Comparison of ENCODE assay signal across 8 cellular contexts in genomic region chr15:31197497-31198414, GRCh38.
DNase-seq lines count a peak whose midpoint lies in the region; ATAC-seq and TF ChIP-seq lines count a peak whose summit lies in the region.

No MANE protein-coding gene starts in this region.

- no peak for ATAC-seq in CD4-positive, alpha-beta T cell (ENCODE audit: poor library complexity)
- ATAC-seq in activated CD4-positive, CD25-positive, alpha-beta regulatory T cell treated with anti-CD3 and anti-CD28 coated beads, Interleukin-2, amount 50 U/mL, for 24 hours: peak; percentile 17 to 38
- no peak for ATAC-seq in HG03108 (IDR thresholded peaks at IDR 0.05; ENCODE audit: unreplicated experiment)

- POLR2A ChIA-PET in CD4-positive, alpha-beta T cell (lab: Charles Lee): no interaction called here
- POLR2A ChIA-PET in HEK293T (lab: Yijun Ruan, JAX): no interaction called here

- 55% methylated on average over 15 of the region's 15 CpGs for WGBS in esophagus muscularis mucosa

- H3K9me3 Mint-ChIP-seq in CD4-positive, alpha-beta T cell: no peaks in the 10 kb centered on the region

- intact Hi-C loops in CD4-positive, alpha-beta T cell (cut with DNase I, micrococcal nuclease): loop anchor here in 1 of 2 experiments (10.0 kb wide), 1 partner anchor 533 kb away; no protein-coding TSS in a partner anchor
- intact Hi-C loops in esophagus muscularis mucosa (cut with DNase I): no loop called here

- H3K9me3 ChIP-seq in CD4-positive, alpha-beta T cell (ENCODE audit: control insufficient read depth, low read length): no peaks in the 10 kb centered on the region
- H3K9me3 ChIP-seq in esophagus muscularis mucosa: no peaks in the 10 kb centered on the region
- H3K9me3 ChIP-seq in neutrophil: no peaks in the 10 kb centered on the region

- H3K27me3 Mint-ChIP-seq in CD4-positive, alpha-beta T cell: no peaks in the 10 kb centered on the region

- TF ChIP-seq CTCF in CD4-positive, alpha-beta T cell (IDR thresholded peaks at IDR 0.05): peak; percentile 65
- TF ChIP-seq CTCF in esophagus muscularis mucosa (IDR thresholded peaks at IDR 0.05) (peak; percentile 27 to 48 (median 35)), neutrophil (IDR thresholded peaks at IDR 0.05) (peak; percentile 84)

- H3K27ac Mint-ChIP-seq in CD4-positive, alpha-beta T cell: no peak overlapping the region

- H3K4me3 ChIP-seq in esophagus muscularis mucosa (no peak overlapping the region), neutrophil (ENCODE audit: low read depth in 1 of 2, low read length in 1 of 2) (no peak overlapping the region)

- TF ChIP-seq EP300 in esophagus muscularis mucosa (IDR thresholded peaks at IDR 0.05): no peak

- H3K27me3 ChIP-seq in CD4-positive, alpha-beta T cell (ENCODE audit: control insufficient read depth, insufficient read depth, low read length): no peaks in the 10 kb centered on the region
- H3K27me3 ChIP-seq in esophagus muscularis mucosa: no peaks in the 10 kb centered on the region
- H3K27me3 ChIP-seq in neutrophil: no peaks in the 10 kb centered on the region

- H3K36me3 Mint-ChIP-seq in CD4-positive, alpha-beta T cell (ENCODE audit: low read depth): no peaks in the 10 kb centered on the region

- H3K4me3 Mint-ChIP-seq in CD4-positive, alpha-beta T cell: no peak overlapping the region

- no peak overlapping the region for H3K27ac ChIP-seq in CD4-positive, alpha-beta T cell (ENCODE audit: low read depth, low read length)
- H3K27ac ChIP-seq in esophagus muscularis mucosa (replicated peaks in 1 of 4): no peak overlapping the region
- H3K27ac ChIP-seq in neutrophil: peak overlapping the region; percentile 46

- peaks cover 9% of the 10 kb centered on the region for H3K4me1 Mint-ChIP-seq in CD4-positive, alpha-beta T cell (ENCODE audit: low read depth)

- peaks cover 0 to 15% (median 9%) of the 10 kb centered on the region in 4 donors for H3K4me1 ChIP-seq in esophagus muscularis mucosa
- H3K4me1 ChIP-seq in neutrophil (ENCODE audit: control insufficient read depth in 1 of 2, insufficient read depth in 1 of 2, low read depth in 1 of 2, low read length in 1 of 2): peaks cover 33 to 43% of the 10 kb centered on the region in 2 experiments

- DNase-seq in CD4-positive, alpha-beta T cell: peak; percentile 19 to 51 (median 34)
- DNase-seq in HEK293T (ENCODE audit: extremely low spot score): peak; percentile 43
- DNase-seq in esophagus muscularis mucosa (ENCODE audit: extremely low spot score): no peak
- no peak for DNase-seq in GOT3 (lab: John Stamatoyannopoulos, UW)
- no peak for DNase-seq in middle frontal gyrus (ENCODE audit: extremely low spot score, low spot score)

- CTCF ChIA-PET in CD4-positive, alpha-beta T cell (lab: Charles Lee): interaction anchor here (1.2 kb wide), 1 partner anchor 289 kb away, joined by 3 read pairs; no protein-coding TSS in a partner anchor
- CTCF ChIA-PET in HEK293T (lab: Yijun Ruan, JAX): no interaction called here

- H3K36me3 ChIP-seq in esophagus muscularis mucosa (no peaks in the 10 kb centered on the region), neutrophil (no peaks in the 10 kb centered on the region)

- no peak for TF ChIP-seq POLR2A in esophagus muscularis mucosa (IDR thresholded peaks at IDR 0.05; ENCODE audit: low read depth)

TF ChIP-seq in HEK293T, 16 proteins besides CTCF, POLR2A, EP300 and RAD21:
- TF ChIP-seq ZNF384 (IDR thresholded peaks at IDR 0.05): no peak
- TF ChIP-seq TARDBP (IDR thresholded peaks at IDR 0.05): no peak
- TF ChIP-seq FOXK2 (IDR thresholded peaks at IDR 0.05): no peak
- TF ChIP-seq CTBP1 (IDR thresholded peaks at IDR 0.05; ENCODE audit: borderline replicate concordance): no peak
- TF ChIP-seq ARNT (IDR thresholded peaks at IDR 0.05): no peak
- TF ChIP-seq NFRKB (IDR thresholded peaks at IDR 0.05): no peak
- no peak for TF ChIP-seq SUZ12 (IDR thresholded peaks at IDR 0.05)
- TF ChIP-seq L3MBTL2 (conservative IDR thresholded peaks at IDR 0.05): no peak
- no peak for TF ChIP-seq FOXA1 (IDR thresholded peaks at IDR 0.05)
- no peak for TF ChIP-seq HDGF (IDR thresholded peaks at IDR 0.05; ENCODE audit: borderline replicate concordance)
- TF ChIP-seq BHLHE40 (IDR thresholded peaks at IDR 0.05; ENCODE audit: borderline replicate concordance): no peak
- TF ChIP-seq ELF4 (IDR thresholded peaks at IDR 0.05): no peak
- TF ChIP-seq PKNOX1 (IDR thresholded peaks at IDR 0.05): no peak
- TF ChIP-seq FOXM1 (IDR thresholded peaks at IDR 0.05; ENCODE audit: borderline replicate concordance): no peak
- TF ChIP-seq LEF1 (IDR thresholded peaks at IDR 0.05; ENCODE audit: borderline replicate concordance): no peak
- no peak for TF ChIP-seq SP1 (IDR thresholded peaks at IDR 0.05)

Comparison
In these comparisons a context has a peak if more than half of its experiments do, and no peak if none do; other contexts are left out.
1. ATAC-seq: peak in activated CD4-positive, CD25-positive, alpha-beta regulatory T cell treated with anti-CD3 and anti-CD28 coated beads, Interleukin-2, amount 50 U/mL, for 24 hours (2 of 2); none in CD4-positive, alpha-beta T cell (single experiment) and HG03108 (single experiment).
2. DNase-seq: peak in CD4-positive, alpha-beta T cell (10 of 10) and HEK293T (single experiment); none in esophagus muscularis mucosa (single experiment), GOT3 (single experiment) and middle frontal gyrus (single experiment).
3. Peak in every context shown above with its lines, with median percentiles within 50 percentile points of each other: CTCF ChIP-seq.